ENCODE assay signal across 4 cellular contexts in genomic region chr5:64696414-64696813, GRCh38. TPM values are rescaled to one million over a fixed set of nuclear protein-coding genes. Genes with fewer than 3 reads are reported as not detected.
"Had no signal": no experiment of that assay in that cellular context is flagged by ENCODE, and none has a peak within 500 bp of the region (broad histone marks: within the 10 kb centered on the region; RNA-seq: fewer than 3 reads in every experiment).

No MANE protein-coding gene starts in this region.

RNA-seq across cellular contexts. Expression of gene SHISAL2B, which starts 6.1 kb away (rescaled TPM):
- total RNA-seq: LHCN-M2, M059J, MCF 10A, NCI-H460 had no signal
